8 cellular contexts compared by ENCODE assay signal in the genomic region with DNA sequence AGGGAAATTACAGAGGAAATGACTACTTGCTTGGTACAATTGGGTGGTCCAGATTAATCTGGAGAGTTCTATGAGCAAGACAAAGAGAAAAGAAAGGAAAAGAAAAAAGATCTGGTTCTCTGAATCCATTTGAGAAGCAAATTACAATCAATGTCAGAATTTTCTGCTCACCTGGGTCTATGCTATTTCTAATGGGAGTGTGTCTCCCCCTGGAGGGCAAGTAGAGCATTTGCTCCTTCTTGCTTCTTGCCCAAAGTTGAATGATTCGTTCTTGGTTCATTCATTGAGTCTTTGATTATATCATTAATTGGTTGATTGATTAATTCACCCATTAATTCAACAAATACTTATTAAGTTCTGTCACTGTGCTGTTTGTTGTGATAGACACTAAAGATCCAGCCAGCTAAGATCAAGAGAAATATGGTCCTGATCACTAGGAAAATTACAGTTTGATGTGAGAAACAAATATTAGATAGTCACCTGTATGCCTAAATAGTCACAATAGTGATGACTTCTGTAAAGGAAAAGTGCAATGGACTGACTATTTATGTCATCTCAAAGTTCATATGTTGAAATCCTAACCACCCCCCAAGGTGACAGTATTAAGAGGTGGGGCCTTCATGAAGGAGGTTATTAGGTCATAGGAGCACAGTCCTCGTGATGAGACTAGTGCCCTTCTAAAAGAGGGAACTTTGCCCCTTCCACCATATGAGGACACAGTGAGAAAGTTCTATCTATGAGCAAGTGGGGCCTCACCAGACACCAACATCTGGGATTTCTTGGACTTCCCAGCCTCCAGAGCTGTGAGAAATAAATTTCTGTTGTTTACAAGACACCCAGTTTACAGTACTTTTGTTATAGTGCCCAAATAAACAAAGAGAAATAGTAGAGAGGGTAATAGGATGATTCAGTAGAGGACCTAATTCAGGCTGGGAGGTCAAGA. TPM values are rescaled to one million over a fixed set of nuclear protein-coding genes. Genes with fewer than 3 reads are reported as not detected.
DNase-seq lines count a peak whose midpoint lies in the region; ATAC-seq and TF ChIP-seq lines count a peak whose summit lies in the region.

No MANE protein-coding gene starts in this region.

- H3K36me3 ChIP-seq in CD8-positive, alpha-beta T cell (ENCODE audit: insufficient read depth, low read length): no peaks in the 10 kb centered on the region

- CTCF ChIA-PET in CD8-positive, alpha-beta T cell (lab: Charles Lee): interaction anchor here (0.6 to 3.8 kb wide), 37 partner anchors 9 to 458 kb away, joined by 3 to 23 read pairs (median 4); partner anchors contain the start of genes ASB8 and CCDC184

- TF ChIP-seq POLR2A in erythroblast (IDR thresholded peaks at IDR 0.05; ENCODE audit: low read length): no peak

- intact Hi-C loops in CD8-positive, alpha-beta T cell (cut with DNase I, micrococcal nuclease): loop anchor here (1.0 to 2.0 kb wide), 6 partner anchors 81 to 453 kb away; partner anchors contain the start of gene TMEM106C (in 1 of the 2)

- no peaks in the 10 kb centered on the region for H3K9me3 ChIP-seq in CD8-positive, alpha-beta T cell (ENCODE audit: low read length)

- H3K4me1 Mint-ChIP-seq in CD8-positive, alpha-beta T cell (ENCODE audit: low read depth): peaks cover 6% of the 10 kb centered on the region
- H3K4me1 Mint-ChIP-seq in nephron progenitor cell: no peaks in the 10 kb centered on the region

- no peak overlapping the region for H3K4me3 ChIP-seq in CD8-positive, alpha-beta T cell (ENCODE audit: low read depth, low read length)

- H3K27ac ChIP-seq in CD8-positive, alpha-beta T cell (ENCODE audit: low read depth, low read length): no peak overlapping the region

- no peak overlapping the region for H3K27ac Mint-ChIP-seq in CD8-positive, alpha-beta T cell
- no peak overlapping the region for H3K27ac Mint-ChIP-seq in nephron progenitor cell

- no peaks in the 10 kb centered on the region for H3K27me3 ChIP-seq in CD8-positive, alpha-beta T cell (ENCODE audit: insufficient read depth, low read length)

- H3K27me3 Mint-ChIP-seq in CD8-positive, alpha-beta T cell (ENCODE audit: low read depth): peaks cover 10% of the 10 kb centered on the region
- H3K27me3 Mint-ChIP-seq in nephron progenitor cell (ENCODE audit: low read depth, poor library complexity): peaks cover 26% of the 10 kb centered on the region

- TF ChIP-seq CTCF in CD8-positive, alpha-beta T cell (IDR thresholded peaks at IDR 0.05): peak; percentile 98
- TF ChIP-seq CTCF in GM20000 (IDR thresholded peaks at IDR 0.05; ENCODE audit: extremely low read depth, missing control alignments): peak; percentile 65
- peak; percentile 97 for TF ChIP-seq CTCF in nephron progenitor cell (IDR thresholded peaks at IDR 0.05)

- H3K4me3 Mint-ChIP-seq in CD8-positive, alpha-beta T cell: no peak overlapping the region
- no peak overlapping the region for H3K4me3 Mint-ChIP-seq in nephron progenitor cell

- POLR2A ChIA-PET in CD8-positive, alpha-beta T cell (lab: Charles Lee): interaction anchor here (0.7 kb wide), 2 partner anchors 18 to 118 kb away, joined by 3 to 5 read pairs; no protein-coding TSS in a partner anchor

- H3K4me1 ChIP-seq in CD8-positive, alpha-beta T cell (ENCODE audit: insufficient read depth, low read length): no peaks in the 10 kb centered on the region

- H3K9me3 Mint-ChIP-seq in CD8-positive, alpha-beta T cell: no peaks in the 10 kb centered on the region
- H3K9me3 Mint-ChIP-seq in nephron progenitor cell: no peaks in the 10 kb centered on the region

- peak; percentile 90 for ATAC-seq in CD8-positive, alpha-beta T cell
- ATAC-seq in GM18511 (IDR thresholded peaks at IDR 0.05; ENCODE audit: unreplicated experiment) (no peak), HG03460 (IDR thresholded peaks at IDR 0.05; ENCODE audit: unreplicated experiment) (no peak)

- H3K36me3 Mint-ChIP-seq in CD8-positive, alpha-beta T cell: no peaks in the 10 kb centered on the region
- H3K36me3 Mint-ChIP-seq in nephron progenitor cell (ENCODE audit: low read depth): no peaks in the 10 kb centered on the region

- peak in 5 of 7 experiments; percentile 34 to 61 (median 54) for DNase-seq in CD8-positive, alpha-beta T cell
- peak; percentile 65 for DNase-seq in GM20000 (ENCODE audit: low spot score)
- peak; percentile 52 for DNase-seq in NCI-H2107 treated with DMSO at 0.1 percent for 48 hours (lab: John Stamatoyannopoulos, UW; ENCODE audit: unreplicated experiment)
- DNase-seq in activated CD4-positive, alpha-beta T cell treated with anti-CD3 and anti-CD28 coated beads for 48 hours: peak; percentile 54
- DNase-seq in erythroblast (lab: John Stamatoyannopoulos, UW): peak; percentile 79 to 89
- DNase-seq in nephron progenitor cell: peak; percentile 36

RNA-seq across cellular contexts. Expression of gene ASB8, which starts 8.0 kb away (rescaled TPM):
- 10 to 100 TPM; 54.7 to 55.6 TPM for total RNA-seq in CD8-positive, alpha-beta T cell

RNA-seq across cellular contexts. Expression of gene CCDC184, which starts 18.1 kb away (rescaled TPM):
- 1 to 10 TPM in 1 of 2 experiments, under 1 TPM in 1; 0.90 to 1.3 TPM for total RNA-seq in CD8-positive, alpha-beta T cell

RNA-seq across cellular contexts. Expression of gene OR10AD1, which starts 37.7 kb away (rescaled TPM):
- not detected for total RNA-seq in CD8-positive, alpha-beta T cell

RNA-seq across cellular contexts. Expression of gene PFKM, which starts 46.2 kb away (rescaled TPM):
- 1 to 10 TPM; 6.0 to 6.9 TPM for total RNA-seq in CD8-positive, alpha-beta T cell

RNA-seq across cellular contexts. Expression of gene SENP1, which starts 59.5 kb away (rescaled TPM):
- 10 to 100 TPM; 24.4 to 24.6 TPM for total RNA-seq in CD8-positive, alpha-beta T cell
